1 cellular context compared by ENCODE assay signal in the genomic region with DNA sequence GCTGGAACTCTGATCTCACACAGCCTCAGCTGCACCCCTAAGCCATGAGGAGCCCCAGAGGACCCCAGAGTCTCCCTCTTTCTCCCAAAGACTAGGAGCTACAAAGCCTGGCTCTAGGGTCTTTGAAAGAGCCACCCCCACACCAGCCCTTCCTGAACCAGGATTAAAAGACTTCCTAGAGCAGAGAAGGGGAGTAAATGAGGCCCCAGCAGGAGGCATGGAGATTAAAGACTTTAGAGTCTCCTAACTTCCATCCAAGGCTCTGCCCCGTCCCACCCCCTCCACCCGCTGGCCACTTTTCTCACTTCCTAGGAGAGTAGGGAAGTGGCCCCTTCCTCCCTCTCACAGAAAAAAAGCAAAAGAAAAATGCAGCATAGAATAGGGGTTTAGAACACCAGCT.
TF ChIP-seq lines count a peak whose summit lies in the region.

No MANE protein-coding gene starts in this region.

TF ChIP-seq in endothelial cell of umbilical vein, 7 proteins besides CTCF, POLR2A, EP300 and RAD21 (continued from another document):
- TF ChIP-seq POLR2AphosphoS5 (IDR thresholded peaks at IDR 0.05; ENCODE audit: insufficient read depth, low read depth, low read length): no peak
- no peak for TF ChIP-seq FOS (IDR thresholded peaks at IDR 0.05; ENCODE audit: borderline replicate concordance, insufficient read depth, low read length)
